ENCODE assay signal across 8 cellular contexts in the genomic region with DNA sequence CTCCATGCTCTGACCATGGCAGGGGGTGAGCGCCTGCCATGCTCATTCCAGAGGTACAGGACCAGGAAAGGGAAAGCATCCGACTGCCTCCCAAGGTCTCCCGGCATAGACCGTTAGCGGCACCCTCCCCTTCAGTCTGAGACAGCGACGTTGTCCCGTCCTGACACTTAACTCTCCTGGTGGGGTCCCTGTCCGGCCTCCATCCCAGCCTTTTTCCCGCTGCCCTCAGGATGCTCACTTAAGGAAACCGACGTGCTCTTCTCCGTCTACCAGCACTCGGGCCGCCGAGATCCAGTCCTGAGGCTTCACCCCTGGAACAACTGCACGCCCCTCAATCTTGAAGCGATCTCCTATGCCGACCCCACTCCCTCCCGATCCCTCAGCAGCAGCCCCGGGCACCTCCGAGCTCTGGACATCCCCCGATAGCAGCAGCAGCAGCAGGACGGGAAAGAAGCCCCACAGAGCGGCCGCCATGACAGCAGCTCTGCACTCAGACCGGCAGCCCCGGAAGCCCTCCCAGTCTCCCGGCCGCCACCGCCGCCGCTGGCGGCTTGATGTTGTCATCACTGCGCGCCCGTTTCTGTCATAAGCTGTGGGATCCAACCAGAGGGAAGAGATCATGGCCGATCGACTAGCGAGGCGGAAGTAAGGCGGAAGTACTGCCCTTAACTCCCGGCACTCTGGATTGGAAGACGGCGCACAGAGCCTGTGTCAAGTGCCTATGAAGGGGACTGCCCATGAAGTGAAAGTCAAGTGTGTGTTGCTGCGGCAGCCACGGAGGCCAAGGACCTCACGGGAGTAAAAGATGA. TPM values are rescaled to one million over a fixed set of nuclear protein-coding genes. Genes with fewer than 3 reads are reported as not detected.
A peak's percentile ranks its signal among the peaks of the same experiment; 100 is the strongest.
DNase-seq lines count a peak whose midpoint lies in the region; ATAC-seq and TF ChIP-seq lines count a peak whose summit lies in the region.

A gene (minus strand): TSS at position 497 of the 809 bp plus-strand sequence. CDS start 23 bp downstream, at position 474.
A gene (plus strand): TSS at position 718 of the 809 bp plus-strand sequence. CDS start 449 bp downstream, outside the sequence.

- intact Hi-C loops in left colon (cut with DNase I, micrococcal nuclease) = loop anchor here in 1 of 2 donors (5.0 kb wide), 1 partner anchor 121 kb away; no protein-coding TSS in a partner anchor

- DNase-seq in NCI-H69 (lab: John Stamatoyannopoulos, UW) = peak; percentile 100
- DNase-seq in activated CD4-positive, alpha-beta T cell treated with anti-CD3 and anti-CD28 coated beads, Interleukin-2, amount 50 U/mL, for 1 hour = peak; percentile 99
- peak; percentile 32 for DNase-seq in cortex of kidney (lab: John Stamatoyannopoulos, UW)
- peak; percentile 99 for DNase-seq in left colon
- DNase-seq in stimulated activated CD4-positive, alpha-beta T cell treated with anti-CD3 and anti-CD28 coated beads, Interleukin-1b, Interleukin-23, amount 100 ng/mL, for 4 hours (ENCODE audit: low read depth in 2 of 2) = peak; percentile 95 to 98

- ATAC-seq in GM19372 (IDR thresholded peaks at IDR 0.05; ENCODE audit: low read depth, unreplicated experiment) (peak; percentile 99), HG03521 (IDR thresholded peaks at IDR 0.05; ENCODE audit: unreplicated experiment) (peak; percentile 97), left colon (peak; percentile 99)

- H3K27ac ChIP-seq in C4-2B = peak within 1 kb of the TSS; percentile 74

- TF ChIP-seq CTCF in C4-2B (conservative IDR thresholded peaks at IDR 0.05) = no peak

RNA-seq across cellular contexts. Expression of the first gene that starts in this region (rescaled TPM):
- total RNA-seq in left colon = 10 to 100 TPM; 66.3 to 67.4 TPM

RNA-seq across cellular contexts. Expression of the second gene that starts in this region (rescaled TPM):
- total RNA-seq in left colon = 1 to 10 TPM; 1.3 to 1.4 TPM

Comparison
In these comparisons a context has a peak if more than half of its experiments do, and no peak if none do; other contexts are left out.
1. Peak in every context shown above with its lines: DNase-seq, ATAC-seq and H3K27ac ChIP-seq.
2. DNase-seq: peak in every context shown above with its lines; median percentile 100 in NCI-H69; 99 in activated CD4-positive, alpha-beta T cell treated with anti-CD3 and anti-CD28 coated beads, Interleukin-2, amount 50 U/mL, for 1 hour; 99 in left colon; 96 in stimulated activated CD4-positive, alpha-beta T cell treated with anti-CD3 and anti-CD28 coated beads, Interleukin-1b, Interleukin-23, amount 100 ng/mL, for 4 hours; 32 in cortex of kidney.